ENCODE assay signal across 1 cellular context in genomic region chr19:15332311-15332996, GRCh38.
TF ChIP-seq lines count a peak whose summit lies in the region.

BRD4 (minus strand) TSS chr19:15332539; CDS start chr19:15273099, 59,440 bp downstream.

TF ChIP-seq in K562, 482 proteins besides CTCF, POLR2A, EP300 and RAD21 (continued from another document):
- TF ChIP-seq, protein P1, sequence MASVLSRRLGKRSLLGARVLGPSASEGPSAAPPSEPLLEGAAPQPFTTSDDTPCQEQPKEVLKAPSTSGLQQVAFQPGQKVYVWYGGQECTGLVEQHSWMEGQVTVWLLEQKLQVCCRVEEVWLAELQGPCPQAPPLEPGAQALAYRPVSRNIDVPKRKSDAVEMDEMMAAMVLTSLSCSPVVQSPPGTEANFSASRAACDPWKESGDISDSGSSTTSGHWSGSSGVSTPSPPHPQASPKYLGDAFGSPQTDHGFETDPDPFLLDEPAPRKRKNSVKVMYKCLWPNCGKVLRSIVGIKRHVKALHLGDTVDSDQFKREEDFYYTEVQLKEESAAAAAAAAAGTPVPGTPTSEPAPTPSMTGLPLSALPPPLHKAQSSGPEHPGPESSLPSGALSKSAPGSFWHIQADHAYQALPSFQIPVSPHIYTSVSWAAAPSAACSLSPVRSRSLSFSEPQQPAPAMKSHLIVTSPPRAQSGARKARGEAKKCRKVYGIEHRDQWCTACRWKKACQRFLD (CRISPR knock-in tag; IDR thresholded peaks at IDR 0.05), result peak; percentile 35; the same call in 1 of the 2 replicates
- TF ChIP-seq BDP1 (IDR thresholded peaks at IDR 0.05; ENCODE audit: insufficient read depth, insufficient read length) (no peak), RNF2 (IDR thresholded peaks at IDR 0.05) (no peak), ZNF217 (CRISPR knock-in tag; IDR thresholded peaks at IDR 0.05) (no peak), VEZF1 (CRISPR knock-in tag; IDR thresholded peaks at IDR 0.05) (peak; percentile 39), POLR2G (IDR thresholded peaks at IDR 0.05; ENCODE audit: low read depth, low read length) (peak; percentile 70), ZBTB7A (IDR thresholded peaks at IDR 0.05; ENCODE audit: borderline replicate concordance, control insufficient read depth, low read depth, low read length) (peak; percentile 53; the same call in 1 of the 2 replicates), EGR1 (conservative IDR thresholded peaks at IDR 0.05) (peak; percentile 81), ZNF384 (IDR thresholded peaks at IDR 0.05; ENCODE audit: low read depth, low read length) (no peak), PHF8 (IDR thresholded peaks at IDR 0.05; ENCODE audit: borderline replicate concordance, low read length) (peak; percentile 64; the same call in 1 of the 2 replicates), FOXK1 (CRISPR knock-in tag; IDR thresholded peaks at IDR 0.05; ENCODE audit: borderline replicate concordance) (no peak)
